ENCODE assay signal across 20 cellular contexts in the genomic region with DNA sequence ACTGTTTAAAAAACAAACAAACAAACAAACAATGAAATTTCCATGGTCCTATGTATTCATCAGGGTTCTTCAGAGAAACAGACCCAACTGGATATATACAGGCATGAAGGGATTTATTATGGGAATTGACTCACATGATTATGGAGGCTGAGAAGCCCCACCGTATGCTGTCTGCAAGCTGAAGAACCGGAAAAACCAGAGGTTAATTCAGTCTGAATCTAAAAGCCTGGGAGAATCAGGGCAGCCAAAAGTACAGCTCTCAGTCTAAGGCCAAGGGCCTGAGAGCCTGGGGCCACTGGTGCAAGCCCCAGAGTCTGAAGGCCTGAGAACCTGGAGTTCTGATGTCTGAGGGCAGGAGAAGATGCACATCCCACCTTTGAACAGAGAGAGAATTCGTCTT.
"Had no signal": no experiment of that assay in that cellular context is flagged by ENCODE, and none has a peak within 500 bp of the region (broad histone marks: within the 10 kb centered on the region; RNA-seq: fewer than 3 reads in every experiment).

No MANE protein-coding gene starts in this region.

- DNase-seq: activated CD4-positive, alpha-beta T cell treated with anti-CD3 and anti-CD28 coated beads for 4 hours; activated CD4-positive, alpha-beta T cell treated with anti-CD3 and anti-CD28 coated beads, Interleukin-2, amount 50 U/mL, for 4 hours; activated CD8-positive, alpha-beta memory T cell treated with anti-CD3 and anti-CD28 coated beads, Interleukin-2, amount 50 U/mL, for 48 hours; activated CD8-positive, alpha-beta T cell treated with anti-CD3 and anti-CD28 coated beads, Interleukin-2, amount 10 ng/mL, durations not matched to agents 7 days and 5 days; activated naive CD4-positive, alpha-beta T cell treated with anti-CD3 and anti-CD28 coated beads, Interleukin-2, amount 50 U/mL, for 16 hours; activated naive CD8-positive, alpha-beta T cell treated with anti-CD3 and anti-CD28 coated beads, Interleukin-2, amount 10 ng/mL, durations not matched to agents 7 days and 5 days; activated T-cell treated with anti-CD3 and anti-CD28 coated beads, Interleukin-2, amount 50 U/mL, for 1 hour; adrenal gland; anterior cingulate cortex; caudate nucleus; NCI-H1092; NCI-H1417; NCI-H1930; NCI-H2107; NCI-H2171 treated with DMSO at 0.1 percent for 48 hours; NCI-H226; NK-92 treated with Interleukin-12 subunit alpha and Interleukin-12 subunit beta, amount 100 ng/mL, for 24 hours; OCI-M1; SHP77 treated with DMSO at 0.1 percent for 48 hours had no signal

- H3K27me3 ChIP-seq: adrenal gland had no signal

- H3K9me3 ChIP-seq: adrenal gland had no signal

- ATAC-seq: activated CD4-positive, CD25-positive, alpha-beta regulatory T cell treated with anti-CD3 and anti-CD28 coated beads, Interleukin-2, amount 50 U/mL, for 24 hours; activated CD8-positive, alpha-beta T cell treated with anti-CD3 and anti-CD28 coated beads, Interleukin-2, amount 10 ng/mL, durations not matched to agents 7 days and 5 days had no signal

- H3K36me3 ChIP-seq: adrenal gland had no signal

- H3K4me3 ChIP-seq: adrenal gland had no signal

- H3K27ac ChIP-seq: adrenal gland had no signal
